Comparison of ENCODE assay signal across 25 cellular contexts in the genomic region with DNA sequence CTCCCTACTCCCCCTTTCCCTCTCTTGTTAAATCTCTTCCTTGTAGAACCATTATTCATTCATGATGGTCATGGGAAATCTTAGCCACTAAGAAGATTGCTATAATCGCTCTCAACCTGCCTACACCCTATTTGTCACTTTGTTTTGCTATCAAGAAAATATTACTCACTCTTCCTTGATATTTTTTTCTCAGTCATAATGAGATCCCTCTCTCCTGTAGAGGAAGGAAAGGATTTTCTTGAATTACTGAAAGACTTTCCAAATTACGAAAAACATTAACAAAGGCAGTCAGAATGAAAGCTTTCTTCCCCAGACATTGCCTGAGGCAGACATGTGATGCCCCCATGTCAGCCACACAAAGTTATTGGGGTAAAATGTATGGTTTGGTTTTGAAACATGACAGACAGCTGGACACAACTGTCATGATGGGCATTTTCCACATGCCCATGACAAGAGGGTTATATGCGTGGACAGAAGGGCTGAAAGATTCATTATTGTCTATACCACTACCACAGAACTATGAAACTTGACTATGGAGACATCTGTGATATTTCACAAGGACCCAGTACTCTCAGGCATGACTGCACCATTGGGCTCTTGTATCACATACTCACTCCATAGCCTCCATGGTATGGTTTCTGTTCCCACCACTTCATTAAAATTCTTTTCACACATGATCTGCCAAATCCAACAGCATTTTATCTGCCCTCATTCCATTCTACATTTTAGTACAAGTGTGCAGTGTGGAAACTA.
DNase-seq lines count a peak whose midpoint lies in the region; ATAC-seq and TF ChIP-seq lines count a peak whose summit lies in the region.
"Had no signal": no experiment of that assay in that cellular context is flagged by ENCODE, and none has a peak within 500 bp of the region (broad histone marks: within the 10 kb centered on the region; RNA-seq: fewer than 3 reads in every experiment).

No MANE protein-coding gene starts in this region.

- CTCF ChIA-PET in activated naive CD4-positive, alpha-beta T cell treated with anti-CD3 and anti-CD28 coated beads, Interleukin-2, amount 10 ng/mL, durations not matched to agents 7 days and 5 days (lab: Charles Lee) = no interaction called here
- CTCF ChIA-PET in CD8-positive, alpha-beta T cell (lab: Charles Lee) = no interaction called here

- WGBS in GM23248 (ENCODE audit: low coverage in 1 of 2, low lambda C conversion rate in 2 of 2, missing lambda C conversion rate in 2 of 2), 2 experiments = 62 to 83% methylated on average over 3 of the region's 3 CpGs

- H3K27me3 Mint-ChIP-seq in activated naive CD4-positive, alpha-beta T cell treated with anti-CD3 and anti-CD28 coated beads, Interleukin-2, amount 10 ng/mL, durations not matched to agents 7 days and 5 days = no peaks in the 10 kb centered on the region
- no peaks in the 10 kb centered on the region for H3K27me3 Mint-ChIP-seq in glutamatergic neuron (ENCODE audit: unreplicated experiment)
- no peaks in the 10 kb centered on the region for H3K27me3 Mint-ChIP-seq in CD8-positive, alpha-beta T cell (ENCODE audit: low read depth)
- H3K27me3 Mint-ChIP-seq: brain had no signal

- H3K9ac ChIP-seq in GM23248 = no peak overlapping the region
- H3K9ac ChIP-seq: BLaER1, parathyroid adenoma had no signal

- H3K36me3 ChIP-seq in GM23248 (ENCODE audit: low read depth) = no peaks in the 10 kb centered on the region
- no peaks in the 10 kb centered on the region for H3K36me3 ChIP-seq in CD8-positive, alpha-beta T cell (ENCODE audit: insufficient read depth, low read length)
- H3K36me3 ChIP-seq: adrenal gland, BLaER1, left lung, upper lobe of left lung had no signal

- peak; percentile 73 to 91 for ATAC-seq in activated naive CD4-positive, alpha-beta T cell treated with anti-CD3 and anti-CD28 coated beads, Interleukin-2, amount 50 U/mL, for 72 hours
- no peak for ATAC-seq in HG02798 (IDR thresholded peaks at IDR 0.05; ENCODE audit: poor library complexity, unreplicated experiment)
- no peak for ATAC-seq in CD8-positive, alpha-beta T cell
- ATAC-seq: left lung had no signal

- no peak for TF ChIP-seq CTCF in glutamatergic neuron (IDR thresholded peaks at IDR 0.05; ENCODE audit: partially characterized antibody, unreplicated experiment)
- TF ChIP-seq CTCF in CD8-positive, alpha-beta T cell (IDR thresholded peaks at IDR 0.05) = no peak

- H3K4me1 ChIP-seq in GM23248 (ENCODE audit: insufficient read depth) = no peaks in the 10 kb centered on the region
- H3K4me1 ChIP-seq in CD8-positive, alpha-beta T cell (ENCODE audit: insufficient read depth, low read length) = no peaks in the 10 kb centered on the region
- H3K4me1 ChIP-seq: adrenal gland, left lung, parathyroid adenoma, upper lobe of left lung had no signal

- no peaks in the 10 kb centered on the region for H3K9me2 ChIP-seq in GM23248 (ENCODE audit: insufficient read depth)

- H4K20me1 ChIP-seq in GM23248 (ENCODE audit: insufficient read depth) = no peaks in the 10 kb centered on the region
- H4K20me1 ChIP-seq: BLaER1 had no signal

- no peaks in the 10 kb centered on the region for H3K9me3 ChIP-seq in GM23248 (ENCODE audit: low read depth)
- H3K9me3 ChIP-seq in CD8-positive, alpha-beta T cell (ENCODE audit: low read length) = no peaks in the 10 kb centered on the region
- H3K9me3 ChIP-seq: adrenal gland, BLaER1, left lung, upper lobe of left lung had no signal

- H3K27ac ChIP-seq in GM23248 = no peak overlapping the region
- H3K27ac ChIP-seq in CD8-positive, alpha-beta T cell (ENCODE audit: low read depth, low read length) = no peak overlapping the region
- H3K27ac ChIP-seq: adrenal gland, BLaER1, dorsolateral prefrontal cortex, left lung, parathyroid adenoma, skin epidermis, upper lobe of left lung had no signal

- no peaks in the 10 kb centered on the region for H3K4me1 Mint-ChIP-seq in activated naive CD4-positive, alpha-beta T cell treated with anti-CD3 and anti-CD28 coated beads, Interleukin-2, amount 10 ng/mL, durations not matched to agents 7 days and 5 days
- peaks cover 28% of the 10 kb centered on the region for H3K4me1 Mint-ChIP-seq in glutamatergic neuron (ENCODE audit: low read depth, unreplicated experiment)
- no peaks in the 10 kb centered on the region for H3K4me1 Mint-ChIP-seq in CD8-positive, alpha-beta T cell (ENCODE audit: low read depth)

- no peaks in the 10 kb centered on the region for H3K79me2 ChIP-seq in GM23248 (ENCODE audit: insufficient read depth)
- H3K79me2 ChIP-seq: parathyroid adenoma had no signal

- H3K36me3 Mint-ChIP-seq in activated naive CD4-positive, alpha-beta T cell treated with anti-CD3 and anti-CD28 coated beads, Interleukin-2, amount 50 U/mL, for 72 hours = peaks cover 0 to 4% of the 10 kb centered on the region in 2 donors
- no peaks in the 10 kb centered on the region for H3K36me3 Mint-ChIP-seq in activated naive CD4-positive, alpha-beta T cell treated with anti-CD3 and anti-CD28 coated beads, Interleukin-2, amount 10 ng/mL, durations not matched to agents 7 days and 5 days
- peaks cover 5% of the 10 kb centered on the region for H3K36me3 Mint-ChIP-seq in glutamatergic neuron (ENCODE audit: unreplicated experiment)
- H3K36me3 Mint-ChIP-seq in CD8-positive, alpha-beta T cell = no peaks in the 10 kb centered on the region
- H3K36me3 Mint-ChIP-seq: brain, WTC11 had no signal

- H3K4me2 ChIP-seq in GM23248 (ENCODE audit: unreplicated experiment) = no peak overlapping the region
- H3K4me2 ChIP-seq: BLaER1 had no signal

- intact Hi-C loops in CD8-positive, alpha-beta T cell (cut with DNase I, micrococcal nuclease) = no loop called here

- POLR2A ChIA-PET in CD8-positive, alpha-beta T cell (lab: Charles Lee) = no interaction called here

- H3K4me3 Mint-ChIP-seq in activated naive CD4-positive, alpha-beta T cell treated with anti-CD3 and anti-CD28 coated beads, Interleukin-2, amount 10 ng/mL, durations not matched to agents 7 days and 5 days = no peak overlapping the region
- peak overlapping the region; percentile 3 for H3K4me3 Mint-ChIP-seq in glutamatergic neuron (ENCODE audit: unreplicated experiment)
- H3K4me3 Mint-ChIP-seq in CD8-positive, alpha-beta T cell = no peak overlapping the region
- H3K4me3 Mint-ChIP-seq: brain, H9, WTC11 had no signal

- no peaks in the 10 kb centered on the region for H3F3A ChIP-seq in GM23248 (ENCODE audit: insufficient read depth)

- H2AFZ ChIP-seq in GM23248 = no peak overlapping the region
- H2AFZ ChIP-seq: parathyroid adenoma had no signal

- H3K27me3 ChIP-seq in GM23248 (replicated peaks; ENCODE audit: insufficient read depth) = no peaks in the 10 kb centered on the region
- no peaks in the 10 kb centered on the region for H3K27me3 ChIP-seq in CD8-positive, alpha-beta T cell (ENCODE audit: insufficient read depth, low read length)
- H3K27me3 ChIP-seq: adrenal gland, BLaER1, dorsolateral prefrontal cortex, left lung, upper lobe of left lung had no signal

- H3K4me3 ChIP-seq in GM23248 = no peak overlapping the region
- H3K4me3 ChIP-seq in CD8-positive, alpha-beta T cell (ENCODE audit: low read depth, low read length) = no peak overlapping the region
- H3K4me3 ChIP-seq: adrenal gland, BLaER1, dorsolateral prefrontal cortex, left lung, skin epidermis, upper lobe of left lung had no signal

- H3K27ac Mint-ChIP-seq in activated naive CD4-positive, alpha-beta T cell treated with anti-CD3 and anti-CD28 coated beads, Interleukin-2, amount 50 U/mL, for 72 hours = peak overlapping the region in 1 of 2 donors; percentile 37
- H3K27ac Mint-ChIP-seq in activated naive CD4-positive, alpha-beta T cell treated with anti-CD3 and anti-CD28 coated beads, Interleukin-2, amount 10 ng/mL, durations not matched to agents 7 days and 5 days = no peak overlapping the region
- no peak overlapping the region for H3K27ac Mint-ChIP-seq in glutamatergic neuron (ENCODE audit: unreplicated experiment)
- H3K27ac Mint-ChIP-seq in CD8-positive, alpha-beta T cell = no peak overlapping the region
- H3K27ac Mint-ChIP-seq: brain, H9, WTC11 had no signal

- in situ Hi-C loops in GM23248 (cut with MboI) = no loop called here

- DNase-seq in activated naive CD4-positive, alpha-beta T cell treated with anti-CD3 and anti-CD28 coated beads, Interleukin-2, amount 50 U/mL, for 72 hours (ENCODE audit: low spot score in 2 of 2) = peak in 1 of 2 donors; percentile 5
- DNase-seq in activated naive CD4-positive, alpha-beta T cell treated with anti-CD3 and anti-CD28 coated beads, Interleukin-2, amount 10 ng/mL, durations not matched to agents 7 days and 5 days = no peak
- DNase-seq in RPMI7951 (ENCODE audit: low read depth) (peak; percentile 52), dermis blood vessel endothelial cell (peak; percentile 10), glutamatergic neuron (no peak), GM23248 (no peak)
- no peak for DNase-seq in CD8-positive, alpha-beta T cell
- DNase-seq: adrenal gland, COR-L47, dorsolateral prefrontal cortex, H9, KBM-7, left lung, mesenchymal stem cell, NCI-H1092 treated with DMSO at 0.1 percent for 48 hours, NCI-H1694 treated with DMSO at 0.1 percent for 48 hours, NCI-H446 treated with DMSO at 0.1 percent for 48 hours, substantia nigra, upper lobe of left lung had no signal

- no peaks in the 10 kb centered on the region for H3K9me3 Mint-ChIP-seq in activated naive CD4-positive, alpha-beta T cell treated with anti-CD3 and anti-CD28 coated beads, Interleukin-2, amount 50 U/mL, for 72 hours
- H3K9me3 Mint-ChIP-seq in activated naive CD4-positive, alpha-beta T cell treated with anti-CD3 and anti-CD28 coated beads, Interleukin-2, amount 10 ng/mL, durations not matched to agents 7 days and 5 days = no peaks in the 10 kb centered on the region
- peaks cover 3% of the 10 kb centered on the region for H3K9me3 Mint-ChIP-seq in glutamatergic neuron (ENCODE audit: unreplicated experiment)
- H3K9me3 Mint-ChIP-seq in CD8-positive, alpha-beta T cell = no peaks in the 10 kb centered on the region
- H3K9me3 Mint-ChIP-seq: brain, H9 had no signal

Comparison
In these comparisons a context has a peak if more than half of its experiments do, and no peak if none do; other contexts are left out.
1. ATAC-seq: peak in activated naive CD4-positive, alpha-beta T cell treated with anti-CD3 and anti-CD28 coated beads, Interleukin-2, amount 50 U/mL, for 72 hours (2 of 2); none in HG02798 (single experiment) and CD8-positive, alpha-beta T cell (single experiment).
2. DNase-seq: peak in RPMI7951 (single experiment) and dermis blood vessel endothelial cell (single experiment); none in activated naive CD4-positive, alpha-beta T cell treated with anti-CD3 and anti-CD28 coated beads, Interleukin-2, amount 10 ng/mL, durations not matched to agents 7 days and 5 days (single experiment), glutamatergic neuron (single experiment), GM23248 (single experiment) and CD8-positive, alpha-beta T cell (0 of 7).